Comparison of ENCODE assay signal across 16 cellular contexts in genomic region chr6:159105716-159106115, GRCh38.
A peak's percentile ranks its signal among the peaks of the same experiment; 100 is the strongest.
DNase-seq lines count a peak whose midpoint lies in the region; ATAC-seq, FAIRE-seq and TF ChIP-seq lines count a peak whose summit lies in the region.
"Had no signal": no experiment of that assay in that cellular context is flagged by ENCODE, and none has a peak within 500 bp of the region (broad histone marks: within the 10 kb centered on the region; RNA-seq: fewer than 3 reads in every experiment).

No MANE protein-coding gene starts in this region.

- 0 out of 2 replicates have a peak overlapping the region, but pooled peaks have one; percentile 13 for H2AFZ ChIP-seq in DND-41 (ENCODE audit: low read depth, low read length)

- H3K36me3 Mint-ChIP-seq in activated T-helper 2 cell treated with anti-CD3 and anti-CD28 coated beads, Interferon-gamma antibody, Interleukin-2, Interleukin-4, amounts not matched to agents 10 μg/mL and 5 μg/mL and 100 μg/mL, durations not matched to agents 14 hours and 24 hours and 36 hours (ENCODE audit: low read depth), result no peaks in the 10 kb centered on the region
- no peaks in the 10 kb centered on the region for H3K36me3 Mint-ChIP-seq in natural killer cell treated with Interleukin-12 subunit alpha and Interleukin-12 subunit beta and Interleukin-15 and Interleukin-18, amount 100 ng/mL, for 72 hours

- DNase-seq in NCI-H2171 treated with DMSO at 0.1 percent for 48 hours (lab: John Stamatoyannopoulos, UW), result peak; percentile 41
- DNase-seq in NCI-H2171 (lab: John Stamatoyannopoulos, UW), result no peak
- no peak for DNase-seq in DND-41
- DNase-seq in activated T-helper 2 cell treated with anti-CD3 and anti-CD28 coated beads, Interferon-gamma antibody, Interleukin-2, Interleukin-4, amounts not matched to agents 10 μg/mL and 5 μg/mL and 100 μg/mL, durations not matched to agents 14 hours and 24 hours and 36 hours (ENCODE audit: low spot score), result no peak
- DNase-seq in natural killer cell treated with Interleukin-12 subunit alpha and Interleukin-12 subunit beta and Interleukin-15 and Interleukin-18, amount 100 ng/mL, for 72 hours (ENCODE audit: low spot score), result peak; percentile 13
- no peak for DNase-seq in D721Med (ENCODE audit: insufficient read length, low spot score)
- no peak for DNase-seq in ureter (ENCODE audit: low spot score)
- DNase-seq: cortex of kidney; Kasumi-1; left ventricle myocardium superior; NCI-H1694; stimulated activated CD4-positive, alpha-beta T cell treated with anti-CD3 and anti-CD28 coated beads, Interleukin-2, amount 100 ng/mL, for 48 hours had no signal

- no peaks in the 10 kb centered on the region for H3K9me3 Mint-ChIP-seq in activated T-helper 2 cell treated with anti-CD3 and anti-CD28 coated beads, Interferon-gamma antibody, Interleukin-2, Interleukin-4, amounts not matched to agents 10 μg/mL and 5 μg/mL and 100 μg/mL, durations not matched to agents 14 hours and 24 hours and 36 hours
- no peaks in the 10 kb centered on the region for H3K9me3 Mint-ChIP-seq in natural killer cell treated with Interleukin-12 subunit alpha and Interleukin-12 subunit beta and Interleukin-15 and Interleukin-18, amount 100 ng/mL, for 72 hours

- ATAC-seq in DND-41 (ENCODE audit: insufficient read depth, low read depth) (no peak), GM19324 (IDR thresholded peaks at IDR 0.05; ENCODE audit: low FRiP score, unreplicated experiment) (no peak)
- no peak for ATAC-seq in natural killer cell treated with Interleukin-12 subunit alpha and Interleukin-12 subunit beta and Interleukin-15 and Interleukin-18, amount 100 ng/mL, for 72 hours
- ATAC-seq: left ventricle myocardium superior, Right ventricle myocardium inferior had no signal

- H3K27ac Mint-ChIP-seq in activated T-helper 2 cell treated with anti-CD3 and anti-CD28 coated beads, Interferon-gamma antibody, Interleukin-2, Interleukin-4, amounts not matched to agents 10 μg/mL and 5 μg/mL and 100 μg/mL, durations not matched to agents 14 hours and 24 hours and 36 hours, result peak overlapping the region; percentile 85
- peak overlapping the region; percentile 78 to 89 for H3K27ac Mint-ChIP-seq in natural killer cell treated with Interleukin-12 subunit alpha and Interleukin-12 subunit beta and Interleukin-15 and Interleukin-18, amount 100 ng/mL, for 72 hours

- H3K4me3 ChIP-seq in DND-41 (ENCODE audit: low read depth in 1 of 2, low read length in 2 of 2), result no peak overlapping the region

- intact Hi-C loops in activated T-helper 2 cell treated with anti-CD3 and anti-CD28 coated beads, Interferon-gamma antibody, Interleukin-2, Interleukin-4, amounts not matched to agents 10 μg/mL and 5 μg/mL and 100 μg/mL, durations not matched to agents 14 hours and 24 hours and 36 hours (cut with micrococcal nuclease), result loop anchor here (2.0 to 10.0 kb wide), 4 partner anchors 89 to 458 kb away; partner anchors contain the start of gene EZR

- no peak overlapping the region for H3K9ac ChIP-seq in DND-41 (ENCODE audit: low read depth, low read length)

- H3K4me1 Mint-ChIP-seq in activated T-helper 2 cell treated with anti-CD3 and anti-CD28 coated beads, Interferon-gamma antibody, Interleukin-2, Interleukin-4, amounts not matched to agents 10 μg/mL and 5 μg/mL and 100 μg/mL, durations not matched to agents 14 hours and 24 hours and 36 hours (ENCODE audit: low read depth), result peaks cover 76% of the 10 kb centered on the region
- H3K4me1 Mint-ChIP-seq in natural killer cell treated with Interleukin-12 subunit alpha and Interleukin-12 subunit beta and Interleukin-15 and Interleukin-18, amount 100 ng/mL, for 72 hours (ENCODE audit: low read depth in 2 of 2), result peaks cover 67 to 73% of the 10 kb centered on the region in 2 donors

- H3K4me3 Mint-ChIP-seq in activated T-helper 2 cell treated with anti-CD3 and anti-CD28 coated beads, Interferon-gamma antibody, Interleukin-2, Interleukin-4, amounts not matched to agents 10 μg/mL and 5 μg/mL and 100 μg/mL, durations not matched to agents 14 hours and 24 hours and 36 hours (ENCODE audit: low read depth), result no peak overlapping the region
- peak overlapping the region; percentile 81 for H3K4me3 Mint-ChIP-seq in natural killer cell treated with Interleukin-12 subunit alpha and Interleukin-12 subunit beta and Interleukin-15 and Interleukin-18, amount 100 ng/mL, for 72 hours

- no peak for FAIRE-seq in D721Med (lab: Jason Lieb, UNC)
- FAIRE-seq: H1 had no signal

- peak overlapping the region; percentile 87 for H3K27ac ChIP-seq in DND-41 (ENCODE audit: low read length)
- H3K27ac ChIP-seq: 22Rv1 had no signal

- no peaks in the 10 kb centered on the region for H3K79me2 ChIP-seq in DND-41 (ENCODE audit: insufficient read depth, low read length)

- H3K4me2 ChIP-seq in DND-41 (ENCODE audit: insufficient read depth, low read length), result no peak overlapping the region

- H3K9me3 ChIP-seq in DND-41 (ENCODE audit: insufficient read depth, low read length, severe bottlenecking), result no peaks in the 10 kb centered on the region

- no peaks in the 10 kb centered on the region for H3K27me3 Mint-ChIP-seq in activated T-helper 2 cell treated with anti-CD3 and anti-CD28 coated beads, Interferon-gamma antibody, Interleukin-2, Interleukin-4, amounts not matched to agents 10 μg/mL and 5 μg/mL and 100 μg/mL, durations not matched to agents 14 hours and 24 hours and 36 hours (ENCODE audit: low read depth)
- no peaks in the 10 kb centered on the region for H3K27me3 Mint-ChIP-seq in natural killer cell treated with Interleukin-12 subunit alpha and Interleukin-12 subunit beta and Interleukin-15 and Interleukin-18, amount 100 ng/mL, for 72 hours

- no peaks in the 10 kb centered on the region for H3K27me3 ChIP-seq in DND-41 (ENCODE audit: insufficient read depth, low read length, poor library complexity)

- H3K36me3 ChIP-seq in DND-41 (ENCODE audit: insufficient read depth, low read length), result no peaks in the 10 kb centered on the region

- TF ChIP-seq CTCF in DND-41 (IDR thresholded peaks at IDR 0.05; ENCODE audit: borderline replicate concordance, extremely low read depth, low read length, poor library complexity, severe bottlenecking) (no peak), D721Med (IDR thresholded peaks at IDR 0.05; ENCODE audit: insufficient read depth, missing control alignments) (no peak)

- H3K4me1 ChIP-seq in DND-41 (ENCODE audit: insufficient read depth, low read length), result peaks cover 43% of the 10 kb centered on the region

- H4K20me1 ChIP-seq in DND-41 (ENCODE audit: insufficient read depth, low read length), result no peaks in the 10 kb centered on the region

Comparison
In these comparisons a context has a peak if more than half of its experiments do, and no peak if none do; other contexts are left out.
1. DNase-seq: peak in NCI-H2171 treated with DMSO at 0.1 percent for 48 hours (single experiment) and natural killer cell treated with Interleukin-12 subunit alpha and Interleukin-12 subunit beta and Interleukin-15 and Interleukin-18, amount 100 ng/mL, for 72 hours (single experiment); none in NCI-H2171 (single experiment), DND-41 (single experiment), activated T-helper 2 cell treated with anti-CD3 and anti-CD28 coated beads, Interferon-gamma antibody, Interleukin-2, Interleukin-4, amounts not matched to agents 10 μg/mL and 5 μg/mL and 100 μg/mL, durations not matched to agents 14 hours and 24 hours and 36 hours (single experiment), D721Med (single experiment) and ureter (single experiment).